In the genomic region with DNA sequence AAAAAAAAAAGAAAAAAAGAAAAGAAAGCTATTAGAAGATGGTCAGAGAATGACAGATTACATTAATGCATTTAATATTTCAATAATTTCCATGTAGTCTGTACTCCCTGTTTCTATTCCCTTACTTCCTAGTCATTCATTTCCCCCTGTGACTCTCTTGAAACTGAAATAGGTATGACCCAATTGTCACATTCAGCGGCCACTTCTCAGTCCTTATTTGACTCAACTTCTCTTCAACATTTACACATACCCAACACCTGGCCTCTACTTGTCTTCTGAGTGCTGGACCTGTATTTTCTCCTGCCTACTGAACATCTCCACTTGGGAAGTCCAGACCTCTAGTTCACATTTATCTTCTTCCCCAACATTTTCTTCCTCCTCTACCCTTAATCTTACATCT, we compare ENCODE assay signal across 10 cellular contexts. TPM values are rescaled to one million over a fixed set of nuclear protein-coding genes. Genes with fewer than 3 reads are reported as not detected.
DNase-seq lines count a peak whose midpoint lies in the region; ATAC-seq and TF ChIP-seq lines count a peak whose summit lies in the region.
"Had no signal": no experiment of that assay in that cellular context is flagged by ENCODE, and none has a peak within 500 bp of the region (broad histone marks: within the 10 kb centered on the region; RNA-seq: fewer than 3 reads in every experiment).

No MANE protein-coding gene starts in this region.

- no peak overlapping the region for H3K27ac Mint-ChIP-seq in nephron progenitor cell

- peaks cover 18% of the 10 kb centered on the region for H3K36me3 Mint-ChIP-seq in nephron progenitor cell (ENCODE audit: low read depth)

- DNase-seq in left ventricle myocardium superior (no peak), cardiac septum (ENCODE audit: low spot score) (no peak), foreskin fibroblast (no peak), nephron progenitor cell (no peak), COLO668 (lab: John Stamatoyannopoulos, UW; ENCODE audit: unreplicated experiment) (no peak), NCI-H2196 (lab: John Stamatoyannopoulos, UW; ENCODE audit: unreplicated experiment) (no peak)
- DNase-seq: activated CD4-positive, alpha-beta T cell treated with anti-CD3 and anti-CD28 coated beads, Interleukin-2, amount 50 U/mL, for 4 hours had no signal

- ATAC-seq in left ventricle myocardium superior (peak; percentile 22), GM21723 (IDR thresholded peaks at IDR 0.05; ENCODE audit: unreplicated experiment) (peak; percentile 91), HG03354 (IDR thresholded peaks at IDR 0.05; ENCODE audit: poor library complexity, severe bottlenecking, unreplicated experiment) (peak; percentile 95)

- intact Hi-C loops in left ventricle myocardium superior (cut with micrococcal nuclease) (no loop called here), cardiac septum (cut with DNase I) (loop anchor here (10.0 kb wide), 1 partner anchor 463 kb away; no protein-coding TSS in a partner anchor)

- peak overlapping the region in 1 of 2 donors; percentile 31 for H3K4me3 ChIP-seq in foreskin fibroblast (ENCODE audit: low read depth in 1 of 2, low read length in 2 of 2)
- H3K4me3 ChIP-seq: suprapubic skin had no signal

- peaks cover 12% of the 10 kb centered on the region for H3K4me1 Mint-ChIP-seq in nephron progenitor cell

- no peaks in the 10 kb centered on the region for H3K27me3 Mint-ChIP-seq in nephron progenitor cell (ENCODE audit: low read depth, poor library complexity)

- peaks cover 16% of the 10 kb centered on the region for H3K9me3 Mint-ChIP-seq in nephron progenitor cell

- TF ChIP-seq CTCF in foreskin fibroblast (IDR thresholded peaks at IDR 0.05; ENCODE audit: low read depth, low read length) = no peak
- TF ChIP-seq CTCF in nephron progenitor cell (IDR thresholded peaks at IDR 0.05) = no peak

- H3K4me3 Mint-ChIP-seq in nephron progenitor cell = no peak overlapping the region

RNA-seq across cellular contexts. Expression of gene EEA1, which starts 7.2 kb away (rescaled TPM):
- total RNA-seq in left ventricle myocardium superior = 22.1 TPM
- total RNA-seq in cardiac septum = 34.1 TPM

Comparison
In these comparisons a context has a peak if more than half of its experiments do, and no peak if none do; other contexts are left out.
1. ATAC-seq: peak in every context shown above with its lines; median percentile 95 in HG03354; 91 in GM21723; 22 in left ventricle myocardium superior.